ENCODE assay signal across 1 cellular context in genomic region chr2:9380702-9381628, GRCh38.
TF ChIP-seq lines count a peak whose summit lies in the region.

No MANE protein-coding gene starts in this region.

TF ChIP-seq in HEK293, 187 proteins besides CTCF, POLR2A, EP300 and RAD21 (continued from another document):
- TF ChIP-seq ZNF704 (tag by site-specific recombination; IDR thresholded peaks at IDR 0.05) (no peak), ZNF184 (tag by site-specific recombination; IDR thresholded peaks at IDR 0.05) (no peak), PATZ1 (tag by site-specific recombination; IDR thresholded peaks at IDR 0.05) (no peak), ZNF10 (tag by site-specific recombination; IDR thresholded peaks at IDR 0.05) (no peak), ZNF155 (tag by site-specific recombination; IDR thresholded peaks at IDR 0.05) (no peak), BCL11B (tag by site-specific recombination; IDR thresholded peaks at IDR 0.05; ENCODE audit: low read depth) (no peak), ZNF549 (tag by site-specific recombination; IDR thresholded peaks at IDR 0.05) (no peak)
- TF ChIP-seq, protein P1, sequence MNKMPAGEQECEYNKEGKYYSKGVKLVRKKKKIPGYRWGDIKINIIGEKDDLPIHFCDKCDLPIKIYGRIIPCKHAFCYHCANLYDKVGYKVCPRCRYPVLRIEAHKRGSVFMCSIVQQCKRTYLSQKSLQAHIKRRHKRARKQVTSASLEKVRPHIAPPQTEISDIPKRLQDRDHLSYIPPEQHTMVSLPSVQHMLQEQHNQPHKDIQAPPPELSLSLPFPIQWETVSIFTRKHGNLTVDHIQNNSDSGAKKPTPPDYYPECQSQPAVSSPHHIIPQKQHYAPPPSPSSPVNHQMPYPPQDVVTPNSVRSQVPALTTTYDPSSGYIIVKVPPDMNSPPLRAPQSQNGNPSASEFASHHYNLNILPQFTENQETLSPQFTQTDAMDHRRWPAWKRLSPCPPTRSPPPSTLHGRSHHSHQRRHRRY (tag by site-specific recombination; IDR thresholded peaks at IDR 0.05), result no peak
- TF ChIP-seq, protein P2, sequence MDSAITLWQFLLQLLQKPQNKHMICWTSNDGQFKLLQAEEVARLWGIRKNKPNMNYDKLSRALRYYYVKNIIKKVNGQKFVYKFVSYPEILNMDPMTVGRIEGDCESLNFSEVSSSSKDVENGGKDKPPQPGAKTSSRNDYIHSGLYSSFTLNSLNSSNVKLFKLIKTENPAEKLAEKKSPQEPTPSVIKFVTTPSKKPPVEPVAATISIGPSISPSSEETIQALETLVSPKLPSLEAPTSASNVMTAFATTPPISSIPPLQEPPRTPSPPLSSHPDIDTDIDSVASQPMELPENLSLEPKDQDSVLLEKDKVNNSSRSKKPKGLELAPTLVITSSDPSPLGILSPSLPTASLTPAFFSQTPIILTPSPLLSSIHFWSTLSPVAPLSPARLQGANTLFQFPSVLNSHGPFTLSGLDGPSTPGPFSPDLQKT (IDR thresholded peaks at IDR 0.05; ENCODE audit: borderline replicate concordance, low read depth, low read length), result no peak
